In genomic region chr10:78805176-78805575, GRCh38 we compare ENCODE assay signal across 11 cellular contexts.
DNase-seq lines count a peak whose midpoint lies in the region; ATAC-seq lines count a peak whose summit lies in the region.
"Had no signal": no experiment of that assay in that cellular context is flagged by ENCODE, and none has a peak within 500 bp of the region (broad histone marks: within the 10 kb centered on the region; RNA-seq: fewer than 3 reads in every experiment).

No MANE protein-coding gene starts in this region.

- no peak for ATAC-seq in activated T-helper 17 cell treated with anti-CD3 and anti-CD28 coated beads, Interleukin-2, amount 50 U/mL, for 72 hours (replicated peaks)

- H3K27ac ChIP-seq in mesendoderm (ENCODE audit: low read depth, low read length) (no peak overlapping the region), urinary bladder (ENCODE audit: low read depth) (peak overlapping the region; percentile 2)
- H3K27ac ChIP-seq: BLaER1 had no signal

- H3K27me3 Mint-ChIP-seq in activated T-helper 17 cell treated with anti-CD3 and anti-CD28 coated beads, Interleukin-2, amount 50 U/mL, for 72 hours: peaks cover 5% of the 10 kb centered on the region

- no peaks in the 10 kb centered on the region for H3K27me3 ChIP-seq in mesendoderm (ENCODE audit: insufficient read depth, low read length, poor library complexity)
- H3K27me3 ChIP-seq: BLaER1 had no signal

- no peaks in the 10 kb centered on the region for H3K36me3 Mint-ChIP-seq in activated T-helper 17 cell treated with anti-CD3 and anti-CD28 coated beads, Interleukin-2, amount 50 U/mL, for 72 hours (ENCODE audit: low read depth)

- no peak overlapping the region for H3K23ac ChIP-seq in mesendoderm (ENCODE audit: low read length)

- H3K4me1 ChIP-seq in mesendoderm (ENCODE audit: control insufficient read depth, low read depth, low read length) (peaks cover 6% of the 10 kb centered on the region), urinary bladder (ENCODE audit: insufficient read depth) (no peaks in the 10 kb centered on the region)
- H3K4me1 ChIP-seq: BLaER1 had no signal

- H3K4me2 ChIP-seq in mesendoderm (ENCODE audit: low read length): no peak overlapping the region
- H3K4me2 ChIP-seq: BLaER1 had no signal

- DNase-seq in NCI-H2196 (lab: John Stamatoyannopoulos, UW; ENCODE audit: unreplicated experiment): peak; percentile 30
- DNase-seq in NCI-H2196 treated with DMSO at 0.1 percent for 48 hours (lab: John Stamatoyannopoulos, UW; ENCODE audit: unreplicated experiment): no peak
- peak; percentile 98 for DNase-seq in dedifferentiated amniotic fluid mesenchymal stem cell (ENCODE audit: extremely low spot score)
- DNase-seq in mesendoderm: peak; percentile 90
- no peak for DNase-seq in NCI-H774 (lab: John Stamatoyannopoulos, UW)
- DNase-seq in NCI-H748 treated with DMSO at 0.1 percent for 48 hours (lab: John Stamatoyannopoulos, UW): no peak
- DNase-seq: activated CD4-positive, alpha-beta T cell treated with anti-CD3 and anti-CD28 coated beads, Interleukin-2, amount 10 ng/mL, durations not matched to agents 7 days and 5 days; NCI-H1417 had no signal

- no peak overlapping the region for H3K18ac ChIP-seq in mesendoderm (ENCODE audit: low read length)

- no peak overlapping the region for H2BK5ac ChIP-seq in mesendoderm (ENCODE audit: low read length)

- H4K5ac ChIP-seq in mesendoderm (ENCODE audit: low read length): no peak overlapping the region

- H3K4ac ChIP-seq in mesendoderm (ENCODE audit: low read depth, low read length): no peak overlapping the region

- no peak overlapping the region for H4K8ac ChIP-seq in mesendoderm (ENCODE audit: low read depth, low read length)

- no peak overlapping the region for H3K4me3 Mint-ChIP-seq in activated T-helper 17 cell treated with anti-CD3 and anti-CD28 coated beads, Interleukin-2, amount 50 U/mL, for 72 hours
- H3K4me3 Mint-ChIP-seq: activated CD4-positive, alpha-beta T cell treated with anti-CD3 and anti-CD28 coated beads, Interleukin-2, amount 10 ng/mL, durations not matched to agents 7 days and 5 days had no signal

- H2BK120ac ChIP-seq in mesendoderm (ENCODE audit: low read depth, low read length): no peak overlapping the region

- WGBS in mesendoderm (ENCODE audit: extremely low coverage, insufficient coverage, low lambda C conversion rate): no CpG with 5 or more reads among the region's 6 CpGs
- 16% methylated on average over 6 of the region's 6 CpGs for WGBS in urinary bladder

- H3K4me1 Mint-ChIP-seq in activated T-helper 17 cell treated with anti-CD3 and anti-CD28 coated beads, Interleukin-2, amount 50 U/mL, for 72 hours: no peaks in the 10 kb centered on the region
- H3K4me1 Mint-ChIP-seq: activated CD4-positive, alpha-beta T cell treated with anti-CD3 and anti-CD28 coated beads, Interleukin-2, amount 10 ng/mL, durations not matched to agents 7 days and 5 days had no signal

- H2BK15ac ChIP-seq in mesendoderm (replicated peaks; ENCODE audit: low read depth): no peak overlapping the region

- no peaks in the 10 kb centered on the region for H3K79me1 ChIP-seq in mesendoderm (ENCODE audit: low read length)

- H3K9ac ChIP-seq in mesendoderm (ENCODE audit: low read length): no peak overlapping the region
- H3K9ac ChIP-seq: BLaER1 had no signal

- no peak overlapping the region for H3K27ac Mint-ChIP-seq in activated T-helper 17 cell treated with anti-CD3 and anti-CD28 coated beads, Interleukin-2, amount 50 U/mL, for 72 hours
- H3K27ac Mint-ChIP-seq: activated CD4-positive, alpha-beta T cell treated with anti-CD3 and anti-CD28 coated beads, Interleukin-2, amount 10 ng/mL, durations not matched to agents 7 days and 5 days had no signal

- H3K56ac ChIP-seq in mesendoderm (ENCODE audit: low read length): no peak overlapping the region

- H3K79me2 ChIP-seq in mesendoderm (ENCODE audit: control insufficient read depth, insufficient read depth, low read length): no peaks in the 10 kb centered on the region

- H3K36me3 ChIP-seq in mesendoderm (ENCODE audit: control insufficient read depth, insufficient read depth, low read length) (no peaks in the 10 kb centered on the region), urinary bladder (ENCODE audit: insufficient read depth) (no peaks in the 10 kb centered on the region)
- H3K36me3 ChIP-seq: BLaER1 had no signal

- H3K4me3 ChIP-seq in mesendoderm (ENCODE audit: low read length): no peak overlapping the region
- H3K4me3 ChIP-seq in urinary bladder (ENCODE audit: low read depth, low read length): no peak overlapping the region
- H3K4me3 ChIP-seq: BLaER1 had no signal

- no peaks in the 10 kb centered on the region for H3K9me3 Mint-ChIP-seq in activated T-helper 17 cell treated with anti-CD3 and anti-CD28 coated beads, Interleukin-2, amount 50 U/mL, for 72 hours
- H3K9me3 Mint-ChIP-seq: activated CD4-positive, alpha-beta T cell treated with anti-CD3 and anti-CD28 coated beads, Interleukin-2, amount 10 ng/mL, durations not matched to agents 7 days and 5 days had no signal

- no peak overlapping the region for H2AK5ac ChIP-seq in mesendoderm (ENCODE audit: low read length)

Comparison
In these comparisons a context has a peak if more than half of its experiments do, and no peak if none do; other contexts are left out.
1. DNase-seq: peak in NCI-H2196 (single experiment), dedifferentiated amniotic fluid mesenchymal stem cell (single experiment) and mesendoderm (single experiment); none in NCI-H2196 treated with DMSO at 0.1 percent for 48 hours (single experiment), NCI-H774 (single experiment) and NCI-H748 treated with DMSO at 0.1 percent for 48 hours (single experiment).